In the genomic region with DNA sequence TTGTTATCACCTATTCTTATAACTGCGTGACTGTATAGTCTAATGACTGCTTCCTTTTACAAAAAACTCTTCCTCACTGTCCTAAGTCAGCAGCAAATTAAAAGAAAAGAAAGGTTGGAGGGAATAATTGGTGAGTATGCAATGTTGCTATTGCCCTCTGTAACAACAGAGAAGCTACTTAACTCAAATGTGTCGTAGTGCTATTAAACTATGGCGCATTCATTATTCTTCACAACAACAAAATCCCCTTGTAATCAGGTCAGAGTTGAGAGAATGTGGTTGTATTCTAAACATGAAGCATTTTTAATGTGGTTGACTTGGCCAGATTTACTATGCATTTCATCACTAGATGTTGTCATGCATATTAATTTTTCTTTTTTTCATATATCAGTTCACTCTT, we compare ENCODE assay signal across 26 cellular contexts.
"Had no signal": no experiment of that assay in that cellular context is flagged by ENCODE, and none has a peak within 500 bp of the region (broad histone marks: within the 10 kb centered on the region; RNA-seq: fewer than 3 reads in every experiment).

No MANE protein-coding gene starts in this region.

- DNase-seq: activated CD4-positive, alpha-beta T cell treated with anti-CD3 and anti-CD28 coated beads for 48 hours; activated CD4-positive, alpha-beta T cell treated with anti-CD3 and anti-CD28 coated beads, Interleukin-2, amount 50 U/mL, for 4 hours; activated CD8-positive, alpha-beta memory T cell treated with anti-CD3 and anti-CD28 coated beads, Interleukin-2, amount 10 ng/mL, durations not matched to agents 7 days and 5 days; activated effector memory CD4-positive, alpha-beta T cell treated with Interleukin-2 at 50 U/mL for 16 hours; activated naive CD4-positive, alpha-beta T cell; activated T-cell treated with anti-CD3 and anti-CD28 coated beads, Interleukin-2, amount 50 U/mL, for 24 hours; aorta; Karpas-422; MM.1S; NCI-H1105; NCI-H1436; NCI-H1694 treated with DMSO at 0.1 percent for 48 hours; NCI-H2029 treated with DMSO at 0.1 percent for 48 hours; NCI-H446; NCI-H524; NCI-H774; SHP77; SW 1271 had no signal

- H3K9me3 Mint-ChIP-seq: activated naive CD4-positive, alpha-beta T cell treated with anti-CD3 and anti-CD28 coated beads, Interleukin-2, amount 50 U/mL, for 24 hours; activated T-cell treated with anti-CD3 and anti-CD28 coated beads, Interleukin-2, amount 50 U/mL, for 24 hours had no signal

- H3K27me3 Mint-ChIP-seq: activated CD8-positive, alpha-beta memory T cell treated with anti-CD3 and anti-CD28 coated beads, Interleukin-2, amount 10 ng/mL, durations not matched to agents 7 days and 5 days; activated naive CD4-positive, alpha-beta T cell treated with anti-CD3 and anti-CD28 coated beads, Interleukin-2, amount 50 U/mL, for 24 hours; activated T-cell treated with anti-CD3 and anti-CD28 coated beads, Interleukin-2, amount 50 U/mL, for 24 hours had no signal

- H3K36me3 Mint-ChIP-seq: activated CD8-positive, alpha-beta memory T cell treated with anti-CD3 and anti-CD28 coated beads, Interleukin-2, amount 10 ng/mL, durations not matched to agents 7 days and 5 days; activated naive CD4-positive, alpha-beta T cell treated with anti-CD3 and anti-CD28 coated beads, Interleukin-2, amount 50 U/mL, for 24 hours; brain had no signal

- H3K4me3 Mint-ChIP-seq: activated CD8-positive, alpha-beta memory T cell treated with anti-CD3 and anti-CD28 coated beads, Interleukin-2, amount 10 ng/mL, durations not matched to agents 7 days and 5 days; activated naive CD4-positive, alpha-beta T cell treated with anti-CD3 and anti-CD28 coated beads, Interleukin-2, amount 50 U/mL, for 24 hours; activated T-cell treated with anti-CD3 and anti-CD28 coated beads, Interleukin-2, amount 50 U/mL, for 24 hours; activated T-helper 1 cell treated with anti-CD3 and anti-CD28 coated beads, Interleukin-12 subunit alpha, Interleukin-12 subunit beta, Interleukin-2, Interleukin-4 antibody, amounts not matched to agents 30 ng/mL and 10 ng/mL and 1 ng/mL, durations not matched to agents 14 hours and 24 hours and 36 hours; brain; T-helper 1 cell treated with Interleukin-12 subunit alpha and Interleukin-12 subunit beta and Interleukin-4 antibody, amounts not matched to agents 30 μg/mL and 1 μg/mL, for 36 hours had no signal

- H3K4me3 ChIP-seq: K562, SJSA1 had no signal

- H3K27ac Mint-ChIP-seq: activated CD8-positive, alpha-beta memory T cell treated with anti-CD3 and anti-CD28 coated beads, Interleukin-2, amount 10 ng/mL, durations not matched to agents 7 days and 5 days; activated naive CD4-positive, alpha-beta T cell treated with anti-CD3 and anti-CD28 coated beads, Interleukin-2, amount 50 U/mL, for 24 hours; activated T-cell treated with anti-CD3 and anti-CD28 coated beads, Interleukin-2, amount 50 U/mL, for 24 hours; activated T-helper 1 cell treated with anti-CD3 and anti-CD28 coated beads, Interleukin-12 subunit alpha, Interleukin-12 subunit beta, Interleukin-2, Interleukin-4 antibody, amounts not matched to agents 30 ng/mL and 10 ng/mL and 1 ng/mL, durations not matched to agents 14 hours and 24 hours and 36 hours; T-helper 1 cell treated with Interleukin-12 subunit alpha and Interleukin-12 subunit beta and Interleukin-4 antibody, amounts not matched to agents 30 μg/mL and 1 μg/mL, for 36 hours had no signal

- ATAC-seq: activated CD4-positive, CD25-positive, alpha-beta regulatory T cell treated with anti-CD3 and anti-CD28 coated beads, Interleukin-2, amount 50 U/mL, for 24 hours; activated CD8-positive, alpha-beta memory T cell treated with anti-CD3 and anti-CD28 coated beads, Interleukin-2, amount 10 ng/mL, durations not matched to agents 7 days and 5 days; K562; SK-N-SH treated with all-trans-retinoic acid at 6 μM for 48 hours had no signal

- H3K4me1 Mint-ChIP-seq: activated CD8-positive, alpha-beta memory T cell treated with anti-CD3 and anti-CD28 coated beads, Interleukin-2, amount 10 ng/mL, durations not matched to agents 7 days and 5 days; activated naive CD4-positive, alpha-beta T cell treated with anti-CD3 and anti-CD28 coated beads, Interleukin-2, amount 50 U/mL, for 24 hours had no signal
